In genomic region chr13:43089912-43090498, GRCh38 we compare ENCODE assay signal across 23 cellular contexts.
"Had no signal": no experiment of that assay in that cellular context is flagged by ENCODE, and none has a peak within 500 bp of the region (broad histone marks: within the 10 kb centered on the region; RNA-seq: fewer than 3 reads in every experiment).

No MANE protein-coding gene starts in this region.

- H3K9me3 ChIP-seq: esophagus squamous epithelium, mucosa of descending colon, thyroid gland, upper lobe of left lung had no signal

- ATAC-seq: heart right ventricle, mucosa of descending colon had no signal

- H3K4me3 Mint-ChIP-seq: activated CD4-positive, alpha-beta T cell treated with anti-CD3 and anti-CD28 coated beads, Interleukin-2, amount 10 ng/mL, durations not matched to agents 7 days and 5 days; activated naive CD8-positive, alpha-beta T cell treated with anti-CD3 and anti-CD28 coated beads for 36 hours; endodermal cell; natural killer cell treated with Interleukin-12 subunit alpha and Interleukin-12 subunit beta and Interleukin-15 and Interleukin-18, amount 100 ng/mL, for 72 hours; stimulated activated naive CD8-positive, alpha-beta T cell treated with anti-CD3 and anti-CD28 coated beads, Interleukin-15, Interleukin-2, amounts not matched to agents 100 ng/mL and 50 ng/mL, for 24 hours had no signal

- H3K27ac ChIP-seq: brain microvascular endothelial cell, esophagus squamous epithelium, heart right ventricle, left ventricle myocardium inferior, right atrium auricular region, SK-N-MC, thyroid gland, upper lobe of left lung had no signal

- H3K4me1 ChIP-seq: right atrium auricular region, thyroid gland had no signal

- FAIRE-seq: astrocyte had no signal

- H3K27me3 Mint-ChIP-seq: activated CD4-positive, alpha-beta T cell treated with anti-CD3 and anti-CD28 coated beads, Interleukin-2, amount 10 ng/mL, durations not matched to agents 7 days and 5 days; activated naive CD8-positive, alpha-beta T cell treated with anti-CD3 and anti-CD28 coated beads for 36 hours; natural killer cell treated with Interleukin-12 subunit alpha and Interleukin-12 subunit beta and Interleukin-15 and Interleukin-18, amount 100 ng/mL, for 72 hours; stimulated activated naive CD8-positive, alpha-beta T cell treated with anti-CD3 and anti-CD28 coated beads, Interleukin-15, Interleukin-2, amounts not matched to agents 100 ng/mL and 50 ng/mL, for 24 hours had no signal

- H3K27me3 ChIP-seq: brain microvascular endothelial cell, esophagus squamous epithelium, heart right ventricle, right atrium auricular region, thyroid gland, upper lobe of left lung had no signal

- DNase-seq: activated CD4-positive, alpha-beta T cell treated with anti-CD3 and anti-CD28 coated beads, Interleukin-2, amount 10 ng/mL, durations not matched to agents 7 days and 5 days; activated CD4-positive, CD25-positive, alpha-beta regulatory T cell; activated CD8-positive, alpha-beta memory T cell treated with anti-CD3 and anti-CD28 coated beads for 24 hours; activated gamma-delta T cell treated with Interleukin-2 at 50 U/mL for 16 hours; activated naive CD8-positive, alpha-beta T cell treated with anti-CD3 and anti-CD28 coated beads for 36 hours; brain microvascular endothelial cell; central memory CD4-positive, alpha-beta T cell; endodermal cell; esophagus squamous epithelium; foreskin melanocyte; heart right ventricle; left ventricle myocardium inferior; mucosa of descending colon; stimulated activated CD4-positive, alpha-beta T cell treated with anti-CD3 and anti-CD28 coated beads, Interleukin-15, amount 100 ng/mL, for 24 hours; substantia nigra; thyroid gland; upper lobe of left lung had no signal

- H3K4me3 ChIP-seq: esophagus squamous epithelium, heart right ventricle, left ventricle myocardium inferior, lung, mucosa of descending colon, right atrium auricular region, SK-N-MC, thyroid gland, upper lobe of left lung had no signal

- H3K36me3 ChIP-seq: brain microvascular endothelial cell, right atrium auricular region, thyroid gland, upper lobe of left lung had no signal

- H3K27ac Mint-ChIP-seq: activated CD4-positive, alpha-beta T cell treated with anti-CD3 and anti-CD28 coated beads, Interleukin-2, amount 10 ng/mL, durations not matched to agents 7 days and 5 days; activated naive CD8-positive, alpha-beta T cell treated with anti-CD3 and anti-CD28 coated beads for 36 hours; endodermal cell; natural killer cell treated with Interleukin-12 subunit alpha and Interleukin-12 subunit beta and Interleukin-15 and Interleukin-18, amount 100 ng/mL, for 72 hours; stimulated activated naive CD8-positive, alpha-beta T cell treated with anti-CD3 and anti-CD28 coated beads, Interleukin-15, Interleukin-2, amounts not matched to agents 100 ng/mL and 50 ng/mL, for 24 hours had no signal

- H3K9me3 Mint-ChIP-seq: natural killer cell treated with Interleukin-12 subunit alpha and Interleukin-12 subunit beta and Interleukin-15 and Interleukin-18, amount 100 ng/mL, for 72 hours; stimulated activated naive CD8-positive, alpha-beta T cell treated with anti-CD3 and anti-CD28 coated beads, Interleukin-15, Interleukin-2, amounts not matched to agents 100 ng/mL and 50 ng/mL, for 24 hours had no signal
